In the genomic region with DNA sequence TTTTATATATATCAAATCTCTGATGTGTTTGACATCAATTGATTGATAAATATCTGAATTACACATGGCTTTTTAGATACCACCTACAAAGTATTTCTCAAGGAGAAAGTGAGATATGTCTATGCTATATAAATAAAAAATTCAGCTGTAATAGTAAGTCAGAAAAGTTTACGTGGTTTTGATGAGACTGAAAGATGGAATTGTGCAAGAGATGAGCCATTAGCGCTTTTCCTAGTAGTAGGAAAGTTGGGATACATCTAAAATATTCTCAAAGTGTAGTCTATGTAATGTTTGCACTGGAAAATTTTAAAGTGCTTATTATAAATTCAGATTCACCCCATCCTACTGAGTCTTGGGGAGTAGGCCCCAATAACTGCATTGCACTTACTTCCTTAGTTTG, we compare ENCODE assay signal across 33 cellular contexts. TPM values are rescaled to one million over a fixed set of nuclear protein-coding genes. Genes with fewer than 3 reads are reported as not detected.
"Had no signal": no experiment of that assay in that cellular context is flagged by ENCODE, and none has a peak within 500 bp of the region (broad histone marks: within the 10 kb centered on the region; RNA-seq: fewer than 3 reads in every experiment).

No MANE protein-coding gene starts in this region.

- ATAC-seq: activated naive CD4-positive, alpha-beta T cell treated with anti-CD3 and anti-CD28 coated beads, Interleukin-2, amount 50 U/mL, for 72 hours; activated naive CD8-positive, alpha-beta T cell treated with anti-CD3 and anti-CD28 coated beads, Interleukin-2, amount 50 U/mL, for 24 hours; activated T-cell treated with anti-CD3 and anti-CD28 coated beads, Interleukin-2, amount 50 U/mL, for 4 hours; activated T-cell treated with anti-CD3 and anti-CD28 coated beads, Interleukin-2, amount 50 U/mL, for 72 hours; activated T-helper 17 cell treated with anti-CD3 and anti-CD28 coated beads, Interleukin-2, amount 50 U/mL, for 72 hours; body of pancreas had no signal

- H3K4me3 ChIP-seq: adrenal gland, ascending aorta, body of pancreas, breast epithelium, cardiac muscle cell had no signal

- H3K27ac ChIP-seq: adrenal gland, ascending aorta, body of pancreas, brain microvascular endothelial cell, breast epithelium, cardiac muscle cell had no signal

- H3K36me3 ChIP-seq: adrenal gland, ascending aorta, brain microvascular endothelial cell, breast epithelium, cardiac muscle cell had no signal

- H3K4me1 ChIP-seq: adrenal gland, body of pancreas, breast epithelium had no signal

- H3K27me3 ChIP-seq: adrenal gland, ascending aorta, body of pancreas, brain microvascular endothelial cell, breast epithelium, cardiac muscle cell had no signal

- H3K9me3 ChIP-seq: adrenal gland, ascending aorta, body of pancreas, breast epithelium had no signal

- DNase-seq: activated effector memory CD4-positive, alpha-beta T cell treated with anti-CD3 and anti-CD28 coated beads, Interleukin-2, amount 50 U/mL, for 16 hours; activated effector memory CD4-positive, alpha-beta T cell treated with Interleukin-2 at 50 U/mL for 16 hours; activated gamma-delta T cell; activated gamma-delta T cell treated with Interleukin-2 at 50 U/mL for 16 hours; activated naive CD4-positive, alpha-beta T cell; activated naive CD4-positive, alpha-beta T cell treated with anti-CD3 and anti-CD28 coated beads for 36 hours; activated naive CD4-positive, alpha-beta T cell treated with anti-CD3 and anti-CD28 coated beads, Interleukin-2, amount 10 ng/mL, durations not matched to agents 7 days and 5 days; activated naive CD4-positive, alpha-beta T cell treated with anti-CD3 and anti-CD28 coated beads, Interleukin-2, amount 50 U/mL, for 16 hours; activated naive CD4-positive, alpha-beta T cell treated with Interleukin-2 at 50 U/mL for 16 hours; activated naive CD8-positive, alpha-beta T cell treated with anti-CD3 and anti-CD28 coated beads for 36 hours; activated naive CD8-positive, alpha-beta T cell treated with anti-CD3 and anti-CD28 coated beads, Interleukin-2, amount 10 ng/mL, durations not matched to agents 7 days and 5 days; activated naive CD8-positive, alpha-beta T cell treated with anti-CD3 and anti-CD28 coated beads, Interleukin-2, amount 50 U/mL, for 24 hours; activated T-cell treated with anti-CD3 and anti-CD28 coated beads, Interleukin-2, amount 50 U/mL, for 1 hour; activated T-cell treated with anti-CD3 and anti-CD28 coated beads, Interleukin-2, amount 50 U/mL, for 24 hours; activated T-cell treated with anti-CD3 and anti-CD28 coated beads, Interleukin-2, amount 50 U/mL, for 4 hours; activated T-cell treated with anti-CD3 and anti-CD28 coated beads, Interleukin-2, amount 50 U/mL, for 48 hours; activated T-cell treated with anti-CD3 and anti-CD28 coated beads, Interleukin-2, amount 50 U/mL, for 72 hours; adrenal gland; amniotic stem cell; amygdala; anterior cingulate cortex; aorta; body of pancreas; brain microvascular endothelial cell; central memory CD4-positive, alpha-beta T cell; cerebellar nuclear complex had no signal

RNA-seq across cellular contexts. Expression of gene SGIP1, which starts 49.1 kb away (rescaled TPM):
- total RNA-seq: activated naive CD4-positive, alpha-beta T cell treated with anti-CD3 and anti-CD28 coated beads, Interleukin-2, amount 50 U/mL, for 72 hours; activated naive CD8-positive, alpha-beta T cell treated with anti-CD3 and anti-CD28 coated beads for 36 hours; activated naive CD8-positive, alpha-beta T cell treated with anti-CD3 and anti-CD28 coated beads, Interleukin-2, amount 10 ng/mL, durations not matched to agents 7 days and 5 days; activated T-cell treated with anti-CD3 and anti-CD28 coated beads, Interleukin-2, amount 50 U/mL, for 4 hours; activated T-helper 1 cell treated with anti-CD3 and anti-CD28 coated beads, Interleukin-12 subunit alpha, Interleukin-12 subunit beta, Interleukin-2, Interleukin-4 antibody, amounts not matched to agents 30 ng/mL and 10 ng/mL and 1 ng/mL, durations not matched to agents 14 hours and 24 hours and 36 hours; activated T-helper 17 cell treated with anti-CD3 and anti-CD28 coated beads, Interleukin-2, amount 50 U/mL, for 72 hours; activated T-helper 2 cell treated with anti-CD3 and anti-CD28 coated beads, Interferon-gamma antibody, Interleukin-2, Interleukin-4, amounts not matched to agents 10 μg/mL and 5 μg/mL and 100 μg/mL, durations not matched to agents 14 hours and 24 hours and 36 hours had no signal
